Comparison of ENCODE assay signal across 32 cellular contexts in genomic region chrX:130336531-130336930, GRCh38. TPM values are rescaled to one million over a fixed set of nuclear protein-coding genes. Genes with fewer than 3 reads are reported as not detected.
"Had no signal": no experiment of that assay in that cellular context is flagged by ENCODE, and none has a peak within 500 bp of the region (broad histone marks: within the 10 kb centered on the region; RNA-seq: fewer than 3 reads in every experiment).

No MANE protein-coding gene starts in this region.

- H3K36me3 ChIP-seq: colonic mucosa, esophagus muscularis mucosa, gastroesophageal sphincter, heart left ventricle, left lung, ovary, spleen, thoracic aorta, tibial nerve, upper lobe of left lung had no signal

- H3K4me3 ChIP-seq: colonic mucosa, esophagus muscularis mucosa, gastroesophageal sphincter, heart left ventricle, hepatocyte, left lung, ovary, psoas muscle, skin epidermis, spleen, thoracic aorta, tibial nerve, upper lobe of left lung had no signal

- H3K27me3 ChIP-seq: colonic mucosa, esophagus muscularis mucosa, foreskin keratinocyte, gastroesophageal sphincter, hepatocyte, left lung, ovary, upper lobe of left lung had no signal

- H3K9me3 ChIP-seq: colonic mucosa, esophagus muscularis mucosa, gastroesophageal sphincter, heart left ventricle, left lung, ovary, psoas muscle, spleen, thoracic aorta, tibial nerve, upper lobe of left lung had no signal

- DNase-seq: colonic mucosa; effector memory CD4-positive, alpha-beta T cell; foreskin keratinocyte; heart left ventricle; left cardiac atrium; left lung; mesenchymal stem cell; midbrain; naive thymus-derived CD8-positive, alpha-beta T cell; nephron progenitor cell; occipital lobe; ovary; posterior cingulate gyrus; psoas muscle; right cardiac atrium; spleen; stimulated activated naive B cell treated with anti-CD40 and anti-IgM and Interleukin-4, amounts not matched to agents 10 μg/mL and 1 μg/mL and 100 μg/mL, for 72 hours; upper lobe of left lung had no signal

- H3K4me1 ChIP-seq: colonic mucosa, foreskin keratinocyte, left lung, psoas muscle had no signal

- H3K4me2 ChIP-seq: hepatocyte had no signal

- H2AFZ ChIP-seq: hepatocyte had no signal

- H3K27ac ChIP-seq: colonic mucosa, esophagus muscularis mucosa, foreskin keratinocyte, gastroesophageal sphincter, heart left ventricle, hepatocyte, left lung, ovary, psoas muscle, skin epidermis, spleen, thoracic aorta, tibial nerve, upper lobe of left lung had no signal

RNA-seq across cellular contexts. Expression of gene GPR119, which starts 48.9 kb away (rescaled TPM):
- total RNA-seq: endothelial cell of umbilical vein; epithelial cell of proximal tubule; esophagus muscularis mucosa; fibroblast of lung; foreskin keratinocyte; gastroesophageal sphincter; heart left ventricle; kidney epithelial cell; left cardiac atrium; left lung; lower leg skin; lung microvascular endothelial cell; mucosa of gallbladder; naive thymus-derived CD8-positive, alpha-beta T cell; occipital lobe; ovary; psoas muscle; renal cortical epithelial cell; right cardiac atrium; spleen; thoracic aorta; tibial nerve; upper lobe of left lung had no signal
- polyA plus RNA-seq: endothelial cell of umbilical vein; fibroblast of lung; foreskin keratinocyte; heart left ventricle; naive thymus-derived CD8-positive, alpha-beta T cell; ovary; psoas muscle; right cardiac atrium; spleen had no signal
